10 cellular contexts compared by ENCODE assay signal in genomic region chr12:99381992-99382391, GRCh38.
DNase-seq lines count a peak whose midpoint lies in the region; ATAC-seq lines count a peak whose summit lies in the region.
"Had no signal": no experiment of that assay in that cellular context is flagged by ENCODE, and none has a peak within 500 bp of the region (broad histone marks: within the 10 kb centered on the region; RNA-seq: fewer than 3 reads in every experiment).

No MANE protein-coding gene starts in this region.

- DNase-seq in astrocyte of the hippocampus (ENCODE audit: low read depth, low spot score) (peak; percentile 51), NCI-H187 (lab: John Stamatoyannopoulos, UW) (no peak), cerebellar cortex (ENCODE audit: low spot score) (no peak), NCI-H1694 (lab: John Stamatoyannopoulos, UW) (no peak)
- DNase-seq in NK-92 treated with Interleukin-12 subunit alpha and Interleukin-12 subunit beta, amount 100 ng/mL, for 24 hours (lab: John Stamatoyannopoulos, UW): no peak
- DNase-seq: right lobe of liver; stimulated activated CD8-positive, alpha-beta memory T cell treated with anti-CD3 and anti-CD28 coated beads, Interleukin-4, amount 100 ng/mL, for 48 hours had no signal

- ATAC-seq in GM18868 (IDR thresholded peaks at IDR 0.05; ENCODE audit: unreplicated experiment) (peak; percentile 90), GM21515 (IDR thresholded peaks at IDR 0.05; ENCODE audit: unreplicated experiment) (peak; percentile 59), HG03097 (IDR thresholded peaks at IDR 0.05; ENCODE audit: low FRiP score, unreplicated experiment) (peak; percentile 72)
- ATAC-seq: right lobe of liver had no signal
